Comparison of ENCODE assay signal across 12 cellular contexts in genomic region chr3:167813169-167814123, GRCh38.
DNase-seq lines count a peak whose midpoint lies in the region; ATAC-seq, FAIRE-seq and TF ChIP-seq lines count a peak whose summit lies in the region.
"Had no signal": no experiment of that assay in that cellular context is flagged by ENCODE, and none has a peak within 500 bp of the region (broad histone marks: within the 10 kb centered on the region; RNA-seq: fewer than 3 reads in every experiment).

No MANE protein-coding gene starts in this region.

- peak overlapping the region; percentile 3 for H3K4me3 ChIP-seq in adipocyte (ENCODE audit: low read length)
- no peak overlapping the region for H3K4me3 ChIP-seq in right atrium auricular region
- H3K4me3 ChIP-seq in gastrocnemius medialis: no peak overlapping the region
- H3K4me3 ChIP-seq: skin epidermis had no signal

- no peak for ATAC-seq in gastrocnemius medialis
- ATAC-seq in activated naive CD8-positive, alpha-beta T cell treated with anti-CD3 and anti-CD28 coated beads, Interleukin-2, amount 50 U/mL, for 24 hours: no peak

- peak overlapping the region; percentile 62 to 66 for H3K27ac ChIP-seq in right atrium auricular region
- peak overlapping the region; percentile 42 to 71 (median 45) for H3K27ac ChIP-seq in gastrocnemius medialis

- no peaks in the 10 kb centered on the region for H3K9me3 Mint-ChIP-seq in activated naive CD4-positive, alpha-beta T cell treated with anti-CD3 and anti-CD28 coated beads, Interleukin-2, amount 10 ng/mL, durations not matched to agents 7 days and 5 days
- no peaks in the 10 kb centered on the region for H3K9me3 Mint-ChIP-seq in activated naive CD8-positive, alpha-beta T cell treated with anti-CD3 and anti-CD28 coated beads, Interleukin-2, amount 50 U/mL, for 24 hours
- no peaks in the 10 kb centered on the region for H3K9me3 Mint-ChIP-seq in T-helper 2 cell treated with Interferon-gamma antibody and Interleukin-4, amounts not matched to agents 5 μg/mL and 100 μg/mL, for 36 hours
- H3K9me3 Mint-ChIP-seq: brain had no signal

- H3K27me3 Mint-ChIP-seq in activated naive CD4-positive, alpha-beta T cell treated with anti-CD3 and anti-CD28 coated beads, Interleukin-2, amount 10 ng/mL, durations not matched to agents 7 days and 5 days: no peaks in the 10 kb centered on the region
- no peaks in the 10 kb centered on the region for H3K27me3 Mint-ChIP-seq in activated naive CD8-positive, alpha-beta T cell treated with anti-CD3 and anti-CD28 coated beads, Interleukin-2, amount 50 U/mL, for 24 hours
- H3K27me3 Mint-ChIP-seq in T-helper 2 cell treated with Interferon-gamma antibody and Interleukin-4, amounts not matched to agents 5 μg/mL and 100 μg/mL, for 36 hours (ENCODE audit: low read depth): no peaks in the 10 kb centered on the region
- H3K27me3 Mint-ChIP-seq: brain had no signal

- H3K4me1 ChIP-seq in adipocyte (ENCODE audit: control insufficient read depth, insufficient read depth, low read length) (peaks cover 47% of the 10 kb centered on the region), right atrium auricular region (peaks cover 0 to 41% of the 10 kb centered on the region in 2 donors), gastrocnemius medialis (peaks cover 33 to 35% of the 10 kb centered on the region in 2 donors)

- CTCF ChIA-PET in activated naive CD4-positive, alpha-beta T cell treated with anti-CD3 and anti-CD28 coated beads, Interleukin-2, amount 10 ng/mL, durations not matched to agents 7 days and 5 days (lab: Charles Lee): interaction anchor here (1.3 kb wide), 1 partner anchor 68 kb away, joined by 4 read pairs; no protein-coding TSS in a partner anchor

- no peaks in the 10 kb centered on the region for H3K36me3 ChIP-seq in adipocyte (ENCODE audit: control insufficient read depth, insufficient read depth, low read length, severe bottlenecking)
- no peaks in the 10 kb centered on the region for H3K36me3 ChIP-seq in right atrium auricular region
- no peaks in the 10 kb centered on the region for H3K36me3 ChIP-seq in gastrocnemius medialis

- FAIRE-seq in H54 (lab: Jason Lieb, UNC): peak; percentile 23

- TF ChIP-seq POLR2A in H54 (IDR thresholded peaks at IDR 0.05; ENCODE audit: low read depth, low read length) (no peak), gastrocnemius medialis (IDR thresholded peaks at IDR 0.05) (no peak)

- no peaks in the 10 kb centered on the region for H3K36me3 Mint-ChIP-seq in activated naive CD4-positive, alpha-beta T cell treated with anti-CD3 and anti-CD28 coated beads, Interleukin-2, amount 10 ng/mL, durations not matched to agents 7 days and 5 days
- H3K36me3 Mint-ChIP-seq in activated naive CD8-positive, alpha-beta T cell treated with anti-CD3 and anti-CD28 coated beads, Interleukin-2, amount 50 U/mL, for 24 hours (ENCODE audit: low read depth): no peaks in the 10 kb centered on the region
- no peaks in the 10 kb centered on the region for H3K36me3 Mint-ChIP-seq in T-helper 2 cell treated with Interferon-gamma antibody and Interleukin-4, amounts not matched to agents 5 μg/mL and 100 μg/mL, for 36 hours (ENCODE audit: low read depth)
- H3K36me3 Mint-ChIP-seq: brain had no signal

- no peak for TF ChIP-seq CTCF in right atrium auricular region (IDR thresholded peaks at IDR 0.05)
- no peak for TF ChIP-seq CTCF in gastrocnemius medialis (IDR thresholded peaks at IDR 0.05 in 4 of 5, conservative IDR thresholded peaks at IDR 0.05 in 1 of 5)

- H3K27me3 ChIP-seq in adipocyte (replicated peaks; ENCODE audit: control insufficient read depth, insufficient read depth, low read length): no peaks in the 10 kb centered on the region
- no peaks in the 10 kb centered on the region for H3K27me3 ChIP-seq in right atrium auricular region
- H3K27me3 ChIP-seq in gastrocnemius medialis: no peaks in the 10 kb centered on the region

- no peaks in the 10 kb centered on the region for H3K4me1 Mint-ChIP-seq in activated naive CD4-positive, alpha-beta T cell treated with anti-CD3 and anti-CD28 coated beads, Interleukin-2, amount 10 ng/mL, durations not matched to agents 7 days and 5 days
- H3K4me1 Mint-ChIP-seq in activated naive CD8-positive, alpha-beta T cell treated with anti-CD3 and anti-CD28 coated beads, Interleukin-2, amount 50 U/mL, for 24 hours: no peaks in the 10 kb centered on the region
- no peaks in the 10 kb centered on the region for H3K4me1 Mint-ChIP-seq in T-helper 2 cell treated with Interferon-gamma antibody and Interleukin-4, amounts not matched to agents 5 μg/mL and 100 μg/mL, for 36 hours (ENCODE audit: low read depth)
- H3K4me1 Mint-ChIP-seq: brain had no signal

- no peak overlapping the region for H3K4me3 Mint-ChIP-seq in activated naive CD4-positive, alpha-beta T cell treated with anti-CD3 and anti-CD28 coated beads, Interleukin-2, amount 10 ng/mL, durations not matched to agents 7 days and 5 days
- no peak overlapping the region for H3K4me3 Mint-ChIP-seq in activated naive CD8-positive, alpha-beta T cell treated with anti-CD3 and anti-CD28 coated beads, Interleukin-2, amount 50 U/mL, for 24 hours
- H3K4me3 Mint-ChIP-seq in T-helper 2 cell treated with Interferon-gamma antibody and Interleukin-4, amounts not matched to agents 5 μg/mL and 100 μg/mL, for 36 hours: no peak overlapping the region

- H3K9ac ChIP-seq in adipocyte (ENCODE audit: low read length): no peak overlapping the region

- intact Hi-C loops in gastrocnemius medialis (cut with DNase I; ENCODE audit: low total_unique reads): no loop called here

- H3K9me3 ChIP-seq in adipocyte (ENCODE audit: control insufficient read depth, low read length) (no peaks in the 10 kb centered on the region), right atrium auricular region (no peaks in the 10 kb centered on the region), gastrocnemius medialis (no peaks in the 10 kb centered on the region)

- in situ Hi-C loops in gastrocnemius medialis (cut with MboI; ENCODE audit: low sequenced_read_pairs in 4 of 4): no loop called here

- H3K27ac Mint-ChIP-seq in activated naive CD4-positive, alpha-beta T cell treated with anti-CD3 and anti-CD28 coated beads, Interleukin-2, amount 10 ng/mL, durations not matched to agents 7 days and 5 days: no peak overlapping the region
- H3K27ac Mint-ChIP-seq in activated naive CD8-positive, alpha-beta T cell treated with anti-CD3 and anti-CD28 coated beads, Interleukin-2, amount 50 U/mL, for 24 hours: no peak overlapping the region
- H3K27ac Mint-ChIP-seq in T-helper 2 cell treated with Interferon-gamma antibody and Interleukin-4, amounts not matched to agents 5 μg/mL and 100 μg/mL, for 36 hours: no peak overlapping the region
- H3K27ac Mint-ChIP-seq: brain had no signal

- no peak for DNase-seq in H54 (ENCODE audit: insufficient read length, low spot score)
- DNase-seq in adipocyte (ENCODE audit: low read depth): peak; percentile 27
- DNase-seq in right atrium auricular region (ENCODE audit: low spot score): no peak
- DNase-seq in gastrocnemius medialis: no peak
- no peak for DNase-seq in activated naive CD4-positive, alpha-beta T cell treated with anti-CD3 and anti-CD28 coated beads, Interleukin-2, amount 10 ng/mL, durations not matched to agents 7 days and 5 days
- no peak for DNase-seq in kidney glomerular epithelial cell (lab: John Stamatoyannopoulos, UW)
- DNase-seq in activated naive CD8-positive, alpha-beta T cell treated with anti-CD3 and anti-CD28 coated beads, Interleukin-2, amount 50 U/mL, for 24 hours: no peak
- no peak for DNase-seq in T-helper 2 cell treated with Interferon-gamma antibody and Interleukin-4, amounts not matched to agents 5 μg/mL and 100 μg/mL, for 36 hours (ENCODE audit: low spot score)
- DNase-seq: activated CD4-positive, CD25-positive, alpha-beta regulatory T cell; NCI-H1048 had no signal
